In the genomic region with DNA sequence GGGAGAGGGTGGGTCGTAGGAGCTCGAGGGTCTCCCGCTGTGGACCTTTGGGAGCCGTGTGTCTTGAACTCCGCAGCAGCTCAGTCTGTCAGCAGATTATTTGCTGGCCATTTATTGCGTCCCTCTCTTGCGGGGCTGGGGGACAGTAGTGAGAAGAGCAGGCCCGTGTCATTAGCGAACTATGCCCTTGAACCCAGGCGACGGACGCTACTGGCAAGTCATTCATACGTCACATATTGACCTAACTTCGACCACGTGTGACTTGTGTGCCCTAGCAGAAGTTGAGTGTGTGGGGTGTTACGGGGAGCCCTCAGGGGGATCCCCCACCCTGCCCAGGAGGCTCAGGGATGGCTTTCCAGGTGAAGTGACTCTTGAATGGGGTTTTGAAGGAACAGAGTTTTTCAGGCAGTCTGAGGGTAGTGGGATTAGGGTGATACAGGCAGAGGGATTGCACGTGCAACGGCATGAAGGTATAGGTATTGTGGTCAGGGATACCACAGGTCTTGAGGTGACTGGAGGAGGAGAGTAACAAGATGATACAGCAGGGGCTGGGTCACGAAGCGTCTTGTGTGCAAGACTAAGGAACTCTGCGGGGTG, we compare ENCODE assay signal across 8 cellular contexts. TPM values are rescaled to one million over a fixed set of nuclear protein-coding genes. Genes with fewer than 3 reads are reported as not detected.
DNase-seq lines count a peak whose midpoint lies in the region; ATAC-seq and TF ChIP-seq lines count a peak whose summit lies in the region.

No MANE protein-coding gene starts in this region.

- no peaks in the 10 kb centered on the region for H3K27me3 Mint-ChIP-seq in naive thymus-derived CD4-positive, alpha-beta T cell

- peak overlapping the region; percentile 80 for H3K27ac ChIP-seq in DND-41 (ENCODE audit: low read length)
- peak overlapping the region; percentile 99 for H3K27ac ChIP-seq in RWPE2 (ENCODE audit: poor library complexity, severe bottlenecking)
- no peak overlapping the region for H3K27ac ChIP-seq in colonic mucosa
- peak overlapping the region; percentile 76 for H3K27ac ChIP-seq in naive thymus-derived CD4-positive, alpha-beta T cell (ENCODE audit: low read depth, low read length)

- intact Hi-C loops in colonic mucosa (cut with DNase I), result loop anchor here (5.0 kb wide), 2 partner anchors 83 to 358 kb away; no protein-coding TSS in a partner anchor
- intact Hi-C loops in naive thymus-derived CD4-positive, alpha-beta T cell (cut with micrococcal nuclease), result loop anchor here (1.0 to 5.0 kb wide), 12 partner anchors 13 to 358 kb away; partner anchors contain the start of genes RCC1 (in 2 of the 2), TAF12 (in 2 of the 2), TRNAU1AP (in 1 of the 2) and YTHDF2 (in 1 of the 2)

- H3K4me2 ChIP-seq in DND-41 (ENCODE audit: insufficient read depth, low read length), result peak overlapping the region; percentile 89

- H3K36me3 Mint-ChIP-seq in naive thymus-derived CD4-positive, alpha-beta T cell, result peaks cover 0 to 15% (median 5%) of the 10 kb centered on the region in 5 donors

- CTCF ChIA-PET in naive thymus-derived CD4-positive, alpha-beta T cell (lab: Charles Lee), result interaction anchor here (0.6 to 1.6 kb wide), 4 partner anchors 13 to 86 kb away, joined by 3 to 7 read pairs (median 4); no protein-coding TSS in a partner anchor

- H3K4me3 ChIP-seq in DND-41 (ENCODE audit: low read depth in 1 of 2, low read length in 2 of 2) (peak overlapping the region; percentile 44 to 60; a peak in 3 of 4 replicates), RWPE2 (ENCODE audit: severe bottlenecking) (peak overlapping the region; percentile 87), colonic mucosa (peak overlapping the region; percentile 59)
- peak overlapping the region; percentile 63 for H3K4me3 ChIP-seq in naive thymus-derived CD4-positive, alpha-beta T cell (ENCODE audit: low read length)

- TF ChIP-seq CTCF in DND-41 (IDR thresholded peaks at IDR 0.05; ENCODE audit: borderline replicate concordance, extremely low read depth, low read length, poor library complexity, severe bottlenecking), result no peak
- no peak for TF ChIP-seq CTCF in RWPE2 (IDR thresholded peaks at IDR 0.05; ENCODE audit: poor library complexity, severe bottlenecking)
- TF ChIP-seq CTCF in colonic mucosa (IDR thresholded peaks at IDR 0.05), result no peak

- H3K4me1 Mint-ChIP-seq in naive thymus-derived CD4-positive, alpha-beta T cell, result peaks cover 16 to 51% (median 23%) of the 10 kb centered on the region in 7 donors

- H3K9ac ChIP-seq in DND-41 (ENCODE audit: low read depth, low read length) (peak overlapping the region; percentile 86), colonic mucosa (ENCODE audit: low read depth in 2 of 2, low read length in 2 of 2) (peak overlapping the region; percentile 70 to 84)

- peaks cover 60% of the 10 kb centered on the region for H3K79me2 ChIP-seq in DND-41 (ENCODE audit: insufficient read depth, low read length)

- H4K20me1 ChIP-seq in DND-41 (ENCODE audit: insufficient read depth, low read length), result peaks cover 27% of the 10 kb centered on the region; the same call in 1 of the 2 replicates

- H2AFZ ChIP-seq in DND-41 (ENCODE audit: low read depth, low read length), result peak overlapping the region; percentile 86

- H3K27me3 ChIP-seq in DND-41 (ENCODE audit: insufficient read depth, low read length, poor library complexity) (no peaks in the 10 kb centered on the region), RWPE2 (ENCODE audit: insufficient read depth, poor library complexity, severe bottlenecking) (no peaks in the 10 kb centered on the region), colonic mucosa (no peaks in the 10 kb centered on the region)
- no peaks in the 10 kb centered on the region for H3K27me3 ChIP-seq in naive thymus-derived CD4-positive, alpha-beta T cell (ENCODE audit: control insufficient read depth in 2 of 2, insufficient read depth in 2 of 2, low read length in 2 of 2)

- ATAC-seq in DND-41 (ENCODE audit: insufficient read depth, low read depth) (peak; percentile 18), RWPE2 (ENCODE audit: low read depth) (no peak), HG03159 (IDR thresholded peaks at IDR 0.05; ENCODE audit: unreplicated experiment) (no peak), GM19324 (IDR thresholded peaks at IDR 0.05; ENCODE audit: low FRiP score, unreplicated experiment) (no peak)
- ATAC-seq in naive thymus-derived CD4-positive, alpha-beta T cell, result peak; percentile 36

- peak overlapping the region in 8 of 9 donors; percentile 59 to 89 (median 78) for H3K27ac Mint-ChIP-seq in naive thymus-derived CD4-positive, alpha-beta T cell

- H3K36me3 ChIP-seq in DND-41 (ENCODE audit: insufficient read depth, low read length) (peaks cover 24% of the 10 kb centered on the region), RWPE2 (ENCODE audit: low read depth) (peaks cover 8% of the 10 kb centered on the region), colonic mucosa (no peaks in the 10 kb centered on the region)
- H3K36me3 ChIP-seq in naive thymus-derived CD4-positive, alpha-beta T cell (ENCODE audit: control insufficient read depth in 2 of 3, insufficient read depth in 3 of 3, low read length in 3 of 3), result peaks cover 0 to 4% (median 0%) of the 10 kb centered on the region in 3 experiments

- H3K9me3 Mint-ChIP-seq in naive thymus-derived CD4-positive, alpha-beta T cell, result no peaks in the 10 kb centered on the region

- peak; percentile 50 for DNase-seq in DND-41
- peak; percentile 32 for DNase-seq in HCEC 1CT
- DNase-seq in RWPE2 (ENCODE audit: low spot score), result no peak
- DNase-seq in colonic mucosa, result peak; percentile 45
- DNase-seq in naive thymus-derived CD4-positive, alpha-beta T cell, result peak in 2 of 9 donors; percentile 13 to 60
- DNase-seq in DMS153 treated with DMSO at 0.1 percent for 48 hours (lab: John Stamatoyannopoulos, UW; ENCODE audit: unreplicated experiment), result no peak

- POLR2A ChIA-PET in naive thymus-derived CD4-positive, alpha-beta T cell (lab: Charles Lee), result interaction anchor here (0.8 to 5.8 kb wide), 8 partner anchors 11 to 663 kb away, joined by 3 to 59 read pairs (median 5); partner anchors contain the start of genes RCC1, SRSF4, TAF12 and TRNAU1AP

- peak overlapping the region; percentile 69 to 91 (median 82) for H3K4me3 Mint-ChIP-seq in naive thymus-derived CD4-positive, alpha-beta T cell

- peaks cover 39% of the 10 kb centered on the region for H3K4me1 ChIP-seq in DND-41 (ENCODE audit: insufficient read depth, low read length)
- no peaks in the 10 kb centered on the region for H3K4me1 ChIP-seq in RWPE2 (ENCODE audit: insufficient read depth, poor library complexity, severe bottlenecking)
- peaks cover 7% of the 10 kb centered on the region for H3K4me1 ChIP-seq in colonic mucosa
- H3K4me1 ChIP-seq in naive thymus-derived CD4-positive, alpha-beta T cell (ENCODE audit: control insufficient read depth in 2 of 2, insufficient read depth in 2 of 2, low read length in 2 of 2), result peaks cover 9 to 10% of the 10 kb centered on the region in 2 donors

- H3K9me3 ChIP-seq in DND-41 (ENCODE audit: insufficient read depth, low read length, severe bottlenecking), result no peaks in the 10 kb centered on the region
- no peaks in the 10 kb centered on the region for H3K9me3 ChIP-seq in RWPE2 (ENCODE audit: severe bottlenecking)
- no peaks in the 10 kb centered on the region for H3K9me3 ChIP-seq in colonic mucosa
- H3K9me3 ChIP-seq in naive thymus-derived CD4-positive, alpha-beta T cell (ENCODE audit: control insufficient read depth in 2 of 3, low read length in 3 of 3), result no peaks in the 10 kb centered on the region

RNA-seq across cellular contexts. Expression of gene RCC1, which starts 13.0 kb away (rescaled TPM):
- 100 to 1,000 TPM in 1 of 2 donors, 10 to 100 TPM in 1; 29.9 to 101 TPM for total RNA-seq in colonic mucosa
- 10 to 100 TPM in 4 of 5 experiments, 1 to 10 TPM in 1; 9.8 to 60.7 (median 19.7) TPM for total RNA-seq in naive thymus-derived CD4-positive, alpha-beta T cell
- 10 to 100 TPM in 1 of 2 donors, 1 to 10 TPM in 1; 10.0 to 10.6 TPM for polyA plus RNA-seq in naive thymus-derived CD4-positive, alpha-beta T cell

RNA-seq across cellular contexts. Expression of gene TRNAU1AP, which starts 34.0 kb away (rescaled TPM):
- 10 to 100 TPM; 22.1 to 28.6 TPM for total RNA-seq in colonic mucosa
- total RNA-seq in naive thymus-derived CD4-positive, alpha-beta T cell, result 10 to 100 TPM; 27.6 to 52.5 (median 40.9) TPM
- 10 to 100 TPM; 26.5 to 29.9 TPM for polyA plus RNA-seq in naive thymus-derived CD4-positive, alpha-beta T cell

Comparison
In these comparisons a context has a peak if more than half of its experiments do, and no peak if none do; other contexts are left out.
1. ATAC-seq: peak in DND-41 (single experiment) and naive thymus-derived CD4-positive, alpha-beta T cell (single experiment); none in RWPE2 (single experiment), HG03159 (single experiment) and GM19324 (single experiment).
2. DNase-seq: peak in DND-41 (single experiment), HCEC 1CT (single experiment) and colonic mucosa (single experiment); none in RWPE2 (single experiment) and DMS153 treated with DMSO at 0.1 percent for 48 hours (single experiment).
3. Peak in every context shown above with its lines, with median percentiles within 50 percentile points of each other: H3K4me3 ChIP-seq.